1 cellular context compared by ENCODE assay signal in the genomic region with DNA sequence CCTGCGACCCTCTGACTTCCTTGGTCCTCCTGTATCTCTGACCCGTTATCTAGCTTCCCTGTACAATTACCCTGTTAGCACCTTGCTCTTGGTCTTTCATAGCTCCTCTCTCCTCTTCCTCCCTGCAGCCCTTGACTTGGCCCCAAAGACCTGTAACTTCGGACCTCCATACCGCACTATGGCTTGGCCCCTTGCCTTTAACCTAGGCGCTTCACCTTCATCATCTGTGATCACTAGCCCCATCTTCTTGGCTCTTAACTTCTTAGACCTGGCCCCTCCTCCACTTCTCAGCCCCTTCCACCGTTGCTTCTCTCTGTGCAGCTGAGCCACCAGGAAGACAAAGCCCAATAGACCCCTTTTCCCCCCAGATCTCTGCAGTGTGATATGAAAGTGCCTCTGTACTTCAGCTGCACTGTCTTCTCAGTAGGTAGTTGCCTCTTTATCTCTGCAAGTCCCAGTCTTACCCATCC.
TF ChIP-seq lines count a peak whose summit lies in the region.

No MANE protein-coding gene starts in this region.

TF ChIP-seq in H1, 55 proteins besides CTCF, POLR2A, EP300 and RAD21:
- no peak for TF ChIP-seq POU5F1 (IDR thresholded peaks at IDR 0.05; ENCODE audit: low read depth, low read length)
- no peak for TF ChIP-seq ZNF274 (IDR thresholded peaks at IDR 0.05; ENCODE audit: borderline replicate concordance, extremely low read depth, low read length)
- no peak for TF ChIP-seq SIRT6 (IDR thresholded peaks at IDR 0.05; ENCODE audit: low read length)
- no peak for TF ChIP-seq TAF7 (optimal IDR thresholded peaks at IDR 0.05; ENCODE audit: borderline replicate concordance, low read depth, low read length)
- TF ChIP-seq, protein P1, sequence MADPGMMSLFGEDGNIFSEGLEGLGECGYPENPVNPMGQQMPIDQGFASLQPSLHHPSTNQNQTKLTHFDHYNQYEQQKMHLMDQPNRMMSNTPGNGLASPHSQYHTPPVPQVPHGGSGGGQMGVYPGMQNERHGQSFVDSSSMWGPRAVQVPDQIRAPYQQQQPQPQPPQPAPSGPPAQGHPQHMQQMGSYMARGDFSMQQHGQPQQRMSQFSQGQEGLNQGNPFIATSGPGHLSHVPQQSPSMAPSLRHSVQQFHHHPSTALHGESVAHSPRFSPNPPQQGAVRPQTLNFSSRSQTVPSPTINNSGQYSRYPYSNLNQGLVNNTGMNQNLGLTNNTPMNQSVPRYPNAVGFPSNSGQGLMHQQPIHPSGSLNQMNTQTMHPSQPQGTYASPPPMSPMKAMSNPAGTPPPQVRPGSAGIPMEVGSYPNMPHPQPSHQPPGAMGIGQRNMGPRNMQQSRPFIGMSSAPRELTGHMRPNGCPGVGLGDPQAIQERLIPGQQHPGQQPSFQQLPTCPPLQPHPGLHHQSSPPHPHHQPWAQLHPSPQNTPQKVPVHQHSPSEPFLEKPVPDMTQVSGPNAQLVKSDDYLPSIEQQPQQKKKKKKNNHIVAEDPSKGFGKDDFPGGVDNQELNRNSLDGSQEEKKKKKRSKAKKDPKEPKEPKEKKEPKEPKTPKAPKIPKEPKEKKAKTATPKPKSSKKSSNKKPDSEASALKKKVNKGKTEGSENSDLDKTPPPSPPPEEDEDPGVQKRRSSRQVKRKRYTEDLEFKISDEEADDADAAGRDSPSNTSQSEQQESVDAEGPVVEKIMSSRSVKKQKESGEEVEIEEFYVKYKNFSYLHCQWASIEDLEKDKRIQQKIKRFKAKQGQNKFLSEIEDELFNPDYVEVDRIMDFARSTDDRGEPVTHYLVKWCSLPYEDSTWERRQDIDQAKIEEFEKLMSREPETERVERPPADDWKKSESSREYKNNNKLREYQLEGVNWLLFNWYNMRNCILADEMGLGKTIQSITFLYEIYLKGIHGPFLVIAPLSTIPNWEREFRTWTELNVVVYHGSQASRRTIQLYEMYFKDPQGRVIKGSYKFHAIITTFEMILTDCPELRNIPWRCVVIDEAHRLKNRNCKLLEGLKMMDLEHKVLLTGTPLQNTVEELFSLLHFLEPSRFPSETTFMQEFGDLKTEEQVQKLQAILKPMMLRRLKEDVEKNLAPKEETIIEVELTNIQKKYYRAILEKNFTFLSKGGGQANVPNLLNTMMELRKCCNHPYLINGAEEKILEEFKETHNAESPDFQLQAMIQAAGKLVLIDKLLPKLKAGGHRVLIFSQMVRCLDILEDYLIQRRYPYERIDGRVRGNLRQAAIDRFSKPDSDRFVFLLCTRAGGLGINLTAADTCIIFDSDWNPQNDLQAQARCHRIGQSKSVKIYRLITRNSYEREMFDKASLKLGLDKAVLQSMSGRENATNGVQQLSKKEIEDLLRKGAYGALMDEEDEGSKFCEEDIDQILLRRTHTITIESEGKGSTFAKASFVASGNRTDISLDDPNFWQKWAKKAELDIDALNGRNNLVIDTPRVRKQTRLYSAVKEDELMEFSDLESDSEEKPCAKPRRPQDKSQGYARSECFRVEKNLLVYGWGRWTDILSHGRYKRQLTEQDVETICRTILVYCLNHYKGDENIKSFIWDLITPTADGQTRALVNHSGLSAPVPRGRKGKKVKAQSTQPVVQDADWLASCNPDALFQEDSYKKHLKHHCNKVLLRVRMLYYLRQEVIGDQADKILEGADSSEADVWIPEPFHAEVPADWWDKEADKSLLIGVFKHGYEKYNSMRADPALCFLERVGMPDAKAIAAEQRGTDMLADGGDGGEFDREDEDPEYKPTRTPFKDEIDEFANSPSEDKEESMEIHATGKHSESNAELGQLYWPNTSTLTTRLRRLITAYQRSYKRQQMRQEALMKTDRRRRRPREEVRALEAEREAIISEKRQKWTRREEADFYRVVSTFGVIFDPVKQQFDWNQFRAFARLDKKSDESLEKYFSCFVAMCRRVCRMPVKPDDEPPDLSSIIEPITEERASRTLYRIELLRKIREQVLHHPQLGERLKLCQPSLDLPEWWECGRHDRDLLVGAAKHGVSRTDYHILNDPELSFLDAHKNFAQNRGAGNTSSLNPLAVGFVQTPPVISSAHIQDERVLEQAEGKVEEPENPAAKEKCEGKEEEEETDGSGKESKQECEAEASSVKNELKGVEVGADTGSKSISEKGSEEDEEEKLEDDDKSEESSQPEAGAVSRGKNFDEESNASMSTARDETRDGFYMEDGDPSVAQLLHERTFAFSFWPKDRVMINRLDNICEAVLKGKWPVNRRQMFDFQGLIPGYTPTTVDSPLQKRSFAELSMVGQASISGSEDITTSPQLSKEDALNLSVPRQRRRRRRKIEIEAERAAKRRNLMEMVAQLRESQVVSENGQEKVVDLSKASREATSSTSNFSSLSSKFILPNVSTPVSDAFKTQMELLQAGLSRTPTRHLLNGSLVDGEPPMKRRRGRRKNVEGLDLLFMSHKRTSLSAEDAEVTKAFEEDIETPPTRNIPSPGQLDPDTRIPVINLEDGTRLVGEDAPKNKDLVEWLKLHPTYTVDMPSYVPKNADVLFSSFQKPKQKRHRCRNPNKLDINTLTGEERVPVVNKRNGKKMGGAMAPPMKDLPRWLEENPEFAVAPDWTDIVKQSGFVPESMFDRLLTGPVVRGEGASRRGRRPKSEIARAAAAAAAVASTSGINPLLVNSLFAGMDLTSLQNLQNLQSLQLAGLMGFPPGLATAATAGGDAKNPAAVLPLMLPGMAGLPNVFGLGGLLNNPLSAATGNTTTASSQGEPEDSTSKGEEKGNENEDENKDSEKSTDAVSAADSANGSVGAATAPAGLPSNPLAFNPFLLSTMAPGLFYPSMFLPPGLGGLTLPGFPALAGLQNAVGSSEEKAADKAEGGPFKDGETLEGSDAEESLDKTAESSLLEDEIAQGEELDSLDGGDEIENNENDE (IDR thresholded peaks at IDR 0.05; ENCODE audit: insufficient replicate concordance, low read length): no peak
- TF ChIP-seq SRF (IDR thresholded peaks at IDR 0.05; ENCODE audit: low read depth, low read length): no peak
- TF ChIP-seq CBX5 (IDR thresholded peaks at IDR 0.05; ENCODE audit: low read depth, low read length): no peak
- TF ChIP-seq MAFK (IDR thresholded peaks at IDR 0.05; ENCODE audit: low read depth, low read length): no peak
- no peak for TF ChIP-seq RFX5 (IDR thresholded peaks at IDR 0.05; ENCODE audit: borderline replicate concordance, low read depth, low read length)
TF ChIP-seq in H1: peak in this region for 0.
